Comparison of ENCODE assay signal across 8 cellular contexts in genomic region chrX:13110427-13111324, GRCh38.
DNase-seq lines count a peak whose midpoint lies in the region; ATAC-seq and TF ChIP-seq lines count a peak whose summit lies in the region.

No MANE protein-coding gene starts in this region.

- no peak for TF ChIP-seq POLR2A in vagina (IDR thresholded peaks at IDR 0.05)

- H3K4me3 ChIP-seq in ascending aorta (no peak overlapping the region), vagina (no peak overlapping the region)

- peak; percentile 91 for ATAC-seq in Right ventricle myocardium inferior
- peak; percentile 96 for ATAC-seq in left colon
- no peak for ATAC-seq in HG02981 (IDR thresholded peaks at IDR 0.05; ENCODE audit: unreplicated experiment)
- ATAC-seq in HG02870 (IDR thresholded peaks at IDR 0.05; ENCODE audit: unreplicated experiment): no peak
- no peak for ATAC-seq in HG03280 (IDR thresholded peaks at IDR 0.05; ENCODE audit: unreplicated experiment)

- DNase-seq in Right ventricle myocardium inferior (ENCODE audit: missing footprints): no peak
- DNase-seq in cardiac septum (ENCODE audit: low spot score): no peak
- peak in 1 of 2 donors; percentile 83 for DNase-seq in ascending aorta (ENCODE audit: low spot score in 2 of 2)
- peak in 1 of 2 donors; percentile 57 for DNase-seq in left colon
- peak in 1 of 2 donors; percentile 90 for DNase-seq in vagina (ENCODE audit: extremely low spot score in 2 of 2)

- H3K36me3 ChIP-seq in ascending aorta: no peaks in the 10 kb centered on the region
- H3K36me3 ChIP-seq in vagina: no peaks in the 10 kb centered on the region

- TF ChIP-seq CTCF in ascending aorta (IDR thresholded peaks at IDR 0.05) (no peak), vagina (IDR thresholded peaks at IDR 0.05) (no peak)

- H3K4me1 ChIP-seq in ascending aorta (peaks cover 0 to 2% of the 10 kb centered on the region in 2 donors), vagina (peaks cover 18% of the 10 kb centered on the region)

- H3K27ac ChIP-seq in ascending aorta (peak overlapping the region; percentile 65 to 76), vagina (peak overlapping the region; percentile 59)

- H3K27me3 ChIP-seq in ascending aorta (no peaks in the 10 kb centered on the region), vagina (no peaks in the 10 kb centered on the region)

- no peaks in the 10 kb centered on the region for H3K9me3 ChIP-seq in ascending aorta
- H3K9me3 ChIP-seq in vagina: no peaks in the 10 kb centered on the region

- intact Hi-C loops in Right ventricle myocardium inferior (cut with DNase I): loop anchor here (10.0 kb wide), 4 partner anchors 54 to 364 kb away; no protein-coding TSS in a partner anchor
- intact Hi-C loops in cardiac septum (cut with DNase I): loop anchor here (10.0 kb wide), 1 partner anchor 374 kb away; no protein-coding TSS in a partner anchor
- intact Hi-C loops in ascending aorta (cut with DNase I): loop anchor here (5.0 kb wide), 2 partner anchors 133 to 377 kb away; partner anchors contain the start of gene TMSB4X
- intact Hi-C loops in left colon (cut with DNase I, micrococcal nuclease): no loop called here
- intact Hi-C loops in vagina (cut with DNase I): loop anchor here (5.0 kb wide), 1 partner anchor 377 kb away; no protein-coding TSS in a partner anchor

Comparison
In these comparisons a context has a peak if more than half of its experiments do, and no peak if none do; other contexts are left out.
1. ATAC-seq: peak in Right ventricle myocardium inferior (single experiment) and left colon (single experiment); none in HG02981 (single experiment), HG02870 (single experiment) and HG03280 (single experiment).
2. intact Hi-C loops: an anchor here in Right ventricle myocardium inferior (10.0 kb wide), cardiac septum (10.0 kb wide), ascending aorta (5.0 kb wide) and vagina (5.0 kb wide); none called in left colon.